In genomic region chr19:43181869-43182771, GRCh38 we compare ENCODE assay signal across 1 cellular context.
A peak's percentile ranks its signal among the peaks of the same experiment; 100 is the strongest.
TF ChIP-seq lines count a peak whose summit lies in the region.

No MANE protein-coding gene starts in this region.

TF ChIP-seq in HEK293, 187 proteins besides CTCF, POLR2A, EP300 and RAD21 (continued from another document):
- 0 out of 2 replicates have a peak, but pooled peaks have one; percentile 24 for TF ChIP-seq ZNF518A (tag by site-specific recombination; conservative IDR thresholded peaks at IDR 0.05; ENCODE audit: low read depth)
- peak; percentile 75 for TF ChIP-seq KLF8 (tag by site-specific recombination; IDR thresholded peaks at IDR 0.05)
- peak; percentile 37; the same call in 1 of the 2 replicates for TF ChIP-seq ZXDB (tag by site-specific recombination; IDR thresholded peaks at IDR 0.05)
- TF ChIP-seq ZNF24 (tag by site-specific recombination; IDR thresholded peaks at IDR 0.05): 0 out of 2 replicates have a peak, but pooled peaks have one; percentile 24
- peak; percentile 64; the same call in 1 of the 2 replicates for TF ChIP-seq HIC1 (tag by site-specific recombination; IDR thresholded peaks at IDR 0.05)
- peak; percentile 83; the same call in 1 of the 2 replicates for TF ChIP-seq ZFP37 (tag by site-specific recombination; IDR thresholded peaks at IDR 0.05)
- peak; percentile 80 for TF ChIP-seq ZNF639 (tag by site-specific recombination; IDR thresholded peaks at IDR 0.05)
- peak; percentile 9; the same call in 1 of the 2 replicates for TF ChIP-seq ZSCAN4 (tag by site-specific recombination; IDR thresholded peaks at IDR 0.05)
- TF ChIP-seq ZNF10 (tag by site-specific recombination; IDR thresholded peaks at IDR 0.05): 0 out of 2 replicates have a peak, but pooled peaks have one; percentile 46
- TF ChIP-seq ZBTB21 (tag by site-specific recombination; IDR thresholded peaks at IDR 0.05): peak; percentile 80
- peak; percentile 90 for TF ChIP-seq ZNF692 (tag by site-specific recombination; IDR thresholded peaks at IDR 0.05)
- TF ChIP-seq ZNF112 (tag by site-specific recombination; IDR thresholded peaks at IDR 0.05): 0 out of 2 replicates have a peak, but pooled peaks have one; percentile 16
- TF ChIP-seq ZNF335 (tag by site-specific recombination; conservative IDR thresholded peaks at IDR 0.05): peak; percentile 37; the same call in 1 of the 2 replicates
- peak; percentile 43; the same call in 1 of the 2 replicates for TF ChIP-seq SP3 (tag by site-specific recombination; IDR thresholded peaks at IDR 0.05)
- TF ChIP-seq ZNF843 (tag by site-specific recombination; IDR thresholded peaks at IDR 0.05): 0 out of 2 replicates have a peak, but pooled peaks have one; percentile 15
- TF ChIP-seq ZNF660 (tag by site-specific recombination; IDR thresholded peaks at IDR 0.05): peak; percentile 60; the same call in 1 of the 2 replicates
- TF ChIP-seq ZNF362 (tag by site-specific recombination; IDR thresholded peaks at IDR 0.05): peak; percentile 96
- peak; percentile 36 for TF ChIP-seq ZFHX2 (tag by site-specific recombination; conservative IDR thresholded peaks at IDR 0.05)
- peak; percentile 61 for TF ChIP-seq ZBTB17 (tag by site-specific recombination; IDR thresholded peaks at IDR 0.05)
- TF ChIP-seq ZNF366 (tag by site-specific recombination; conservative IDR thresholded peaks at IDR 0.05): peak; percentile 97
- peak; percentile 16; the same call in 1 of the 2 replicates for TF ChIP-seq EGR2 (tag by site-specific recombination; IDR thresholded peaks at IDR 0.05; ENCODE audit: low read depth)
- peak; percentile 56; the same call in 1 of the 2 replicates for TF ChIP-seq PRDM10 (tag by site-specific recombination; IDR thresholded peaks at IDR 0.05)
- TF ChIP-seq ZNF600 (tag by site-specific recombination; IDR thresholded peaks at IDR 0.05): 0 out of 2 replicates have a peak, but pooled peaks have one; percentile 24
- TF ChIP-seq ZNF629 (tag by site-specific recombination; IDR thresholded peaks at IDR 0.05): peak; percentile 92
